In genomic region chr7:75955293-75955938, GRCh38 we compare ENCODE assay signal across 1 cellular context.
TF ChIP-seq lines count a peak whose summit lies in the region.

No MANE protein-coding gene starts in this region.

TF ChIP-seq in IMR-90, 13 proteins besides CTCF, POLR2A, EP300 and RAD21 (continued from another document):
- TF ChIP-seq SMC3 (IDR thresholded peaks at IDR 0.05; ENCODE audit: low read depth, low read length) = no peak
TF ChIP-seq in IMR-90: peak in this region for 0.
